Comparison of ENCODE assay signal across 1 cellular context in genomic region chr1:202547215-202547614, GRCh38.
A peak's percentile ranks its signal among the peaks of the same experiment; 100 is the strongest.
TF ChIP-seq lines count a peak whose summit lies in the region.

No MANE protein-coding gene starts in this region.

TF ChIP-seq in K562, 482 proteins besides CTCF, POLR2A, EP300 and RAD21 (continued from another document):
- TF ChIP-seq NKRF (IDR thresholded peaks at IDR 0.05; ENCODE audit: borderline replicate concordance) (no peak), CBFA2T3 (IDR thresholded peaks at IDR 0.05) (peak; percentile 22; the same call in 1 of the 2 replicates), ZFPM2 (CRISPR knock-in tag; IDR thresholded peaks at IDR 0.05) (no peak), ZHX1 (conservative IDR thresholded peaks at IDR 0.05; ENCODE audit: low read length) (no peak), TAL1 (IDR thresholded peaks at IDR 0.05) (peak; percentile 17; the same call in 1 of the 2 replicates), ZNF695 (CRISPR knock-in tag; IDR thresholded peaks at IDR 0.05) (no peak), HES1 (IDR thresholded peaks at IDR 0.05; ENCODE audit: low read depth) (no peak), SMARCE1 (IDR thresholded peaks at IDR 0.05) (no peak), STAT6 (CRISPR knock-in tag; IDR thresholded peaks at IDR 0.05) (no peak), DMBX1 (CRISPR knock-in tag; IDR thresholded peaks at IDR 0.05; ENCODE audit: borderline replicate concordance) (no peak), FOXM1 (IDR thresholded peaks at IDR 0.05; ENCODE audit: low read depth) (no peak), FOXM1 (CRISPR knock-in tag; IDR thresholded peaks at IDR 0.05; ENCODE audit: low read depth) (no peak), CREB5 (CRISPR knock-in tag; IDR thresholded peaks at IDR 0.05) (no peak), GATAD2A (IDR thresholded peaks at IDR 0.05) (no peak), RFX1 (IDR thresholded peaks at IDR 0.05) (no peak), ZBTB33 (CRISPR knock-in tag; IDR thresholded peaks at IDR 0.05) (no peak), NCOA6 (IDR thresholded peaks at IDR 0.05) (0 out of 2 replicates have a peak, but pooled peaks have one; percentile 14), NCOR1 (IDR thresholded peaks at IDR 0.05) (peak; percentile 8; the same call in 1 of the 2 replicates), HMBOX1 (IDR thresholded peaks at IDR 0.05) (peak; percentile 52)
